Comparison of ENCODE assay signal across 8 cellular contexts in genomic region chr1:110034451-110035235, GRCh38. TPM values are rescaled to one million over a fixed set of nuclear protein-coding genes. Genes with fewer than 3 reads are reported as not detected.
DNase-seq lines count a peak whose midpoint lies in the region; ATAC-seq and TF ChIP-seq lines count a peak whose summit lies in the region.

TSS of gene STRIP1 (plus strand) at chr1:110034624. CDS start at chr1:110034638, 14 bp downstream.

- DNase-seq in Ammon's horn (ENCODE audit: low spot score) (peak; percentile 91), GM19238 (ENCODE audit: insufficient read length, low spot score) (peak; percentile 77), NCI-H524 treated with DMSO at 0.1 percent for 48 hours (lab: John Stamatoyannopoulos, UW) (peak; percentile 61), colonic mucosa (peak; percentile 93), left colon (peak; percentile 93 to 94)
- peak; percentile 90 to 92 for DNase-seq in activated CD4-positive, alpha-beta T cell treated with anti-CD3 and anti-CD28 coated beads for 4 hours
- peak; percentile 93 for DNase-seq in stimulated activated CD4-positive, alpha-beta T cell treated with anti-CD3 and anti-CD28 coated beads, Interleukin-1b, Interleukin-23, amount 100 ng/mL, for 48 hours

- peak within 1 kb of the TSS; percentile 87 to 92 for H3K9ac ChIP-seq in colonic mucosa (ENCODE audit: low read depth in 2 of 2, low read length in 2 of 2)

- intact Hi-C loops in colonic mucosa (cut with DNase I) (no loop called here), left colon (cut with DNase I, micrococcal nuclease) (no loop called here)

- peak within 1 kb of the TSS; percentile 67 for H3K27ac ChIP-seq in colonic mucosa

- no peak for TF ChIP-seq CTCF in colonic mucosa (IDR thresholded peaks at IDR 0.05)

- peaks cover 5% of the 10 kb centered on the region for H3K4me1 ChIP-seq in colonic mucosa

- ATAC-seq in HG03442 (IDR thresholded peaks at IDR 0.05; ENCODE audit: unreplicated experiment), result peak; percentile 88
- peak; percentile 94 for ATAC-seq in left colon

- no peaks in the 10 kb centered on the region for H3K9me3 ChIP-seq in colonic mucosa

- peaks cover 16% of the 10 kb centered on the region for H3K36me3 ChIP-seq in colonic mucosa

- H3K27me3 ChIP-seq in colonic mucosa, result no peaks in the 10 kb centered on the region

- H3K4me3 ChIP-seq in colonic mucosa, result peak within 1 kb of the TSS; percentile 87

RNA-seq across cellular contexts. Expression of gene STRIP1, which starts in this region (rescaled TPM):
- total RNA-seq in colonic mucosa (10 to 100 TPM; 27.9 to 34.1 TPM), left colon (10 to 100 TPM; 34.0 to 38.2 TPM)

Comparison
In these comparisons a context has a peak if more than half of its experiments do, and no peak if none do; other contexts are left out.
1. Peak in every context shown above with its lines: DNase-seq, ATAC-seq, H3K4me3 ChIP-seq and H3K27ac ChIP-seq.